13 cellular contexts compared by ENCODE assay signal in the genomic region with DNA sequence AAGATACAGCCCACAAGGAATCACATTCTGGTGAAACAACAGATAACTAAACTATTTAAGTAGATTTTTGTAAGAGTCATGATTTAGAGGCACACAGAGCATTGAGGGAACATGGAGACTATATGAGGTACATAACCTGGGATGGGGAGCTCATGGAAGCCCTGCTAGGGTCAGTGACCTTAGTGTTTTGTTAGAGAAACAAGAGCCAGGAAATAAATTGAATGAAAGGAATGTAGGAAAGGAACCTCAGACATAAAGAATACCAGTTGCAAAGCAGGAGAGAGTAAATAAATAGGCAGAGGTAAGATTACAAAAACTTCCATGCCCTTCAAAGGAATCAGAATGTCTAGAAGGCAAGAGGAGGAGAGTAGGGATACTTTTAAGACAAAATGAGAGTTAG.
DNase-seq lines count a peak whose midpoint lies in the region; ATAC-seq and TF ChIP-seq lines count a peak whose summit lies in the region.
"Had no signal": no experiment of that assay in that cellular context is flagged by ENCODE, and none has a peak within 500 bp of the region (broad histone marks: within the 10 kb centered on the region; RNA-seq: fewer than 3 reads in every experiment).

No MANE protein-coding gene starts in this region.

- POLR2A ChIA-PET in WTC11 (lab: Charles Lee), result no interaction called here

- no peak overlapping the region for H2BK5ac ChIP-seq in H9 (ENCODE audit: insufficient read length, low read length)

- no peak for TF ChIP-seq CTCF in H9 (conservative IDR thresholded peaks at IDR 0.05)
- no peak for TF ChIP-seq CTCF in WTC11 (IDR thresholded peaks at IDR 0.05)
- TF ChIP-seq CTCF in mesothelial cell of epicardium (IDR thresholded peaks at IDR 0.05; ENCODE audit: unreplicated experiment), result no peak

- H3K27ac ChIP-seq in H9 (ENCODE audit: insufficient read length, low read depth, low read length), result no peak overlapping the region

- no peaks in the 10 kb centered on the region for H3K23me2 ChIP-seq in H9 (ENCODE audit: insufficient read length, low read depth, low read length, poor library complexity, severe bottlenecking)

- H3K9ac ChIP-seq in H9 (ENCODE audit: extremely low read depth, insufficient read length, low read length), result no peak overlapping the region

- no peaks in the 10 kb centered on the region; the same call in 1 of the 2 replicates for H3K4me1 ChIP-seq in H9 (ENCODE audit: insufficient read depth, low read length)
- H3K4me1 ChIP-seq: Caco-2, HAP-1 had no signal

- H3K9me3 ChIP-seq in H9 (ENCODE audit: control insufficient read depth, low read depth, low read length), result no peaks in the 10 kb centered on the region
- H3K9me3 ChIP-seq: Caco-2, HAP-1 had no signal

- H3K9me3 Mint-ChIP-seq in H9, result no peaks in the 10 kb centered on the region
- H3K9me3 Mint-ChIP-seq in WTC11, result peaks cover 27% of the 10 kb centered on the region
- H3K9me3 Mint-ChIP-seq in mesothelial cell of epicardium, result peaks cover 3% of the 10 kb centered on the region

- no peak overlapping the region for H2BK120ac ChIP-seq in H9 (ENCODE audit: low read depth, low read length, poor library complexity, severe bottlenecking)

- H3K27ac Mint-ChIP-seq in H9 (0 out of 7 replicates have a peak overlapping the region, but pooled peaks of 1 of the 3 experiments have one; percentile 16), WTC11 (no peak overlapping the region; the same call in 1 of the 2 replicates), mesothelial cell of epicardium (no peak overlapping the region)
- H3K27ac Mint-ChIP-seq: CD4-positive, alpha-beta memory T cell; HFFc6 had no signal

- H3K4me3 Mint-ChIP-seq in H9, result no peak overlapping the region
- H3K4me3 Mint-ChIP-seq in WTC11, result no peak overlapping the region
- no peak overlapping the region for H3K4me3 Mint-ChIP-seq in mesothelial cell of epicardium
- H3K4me3 Mint-ChIP-seq: CD4-positive, alpha-beta memory T cell; HFFc6 had no signal

- no peaks in the 10 kb centered on the region for H4K20me1 ChIP-seq in H9 (ENCODE audit: control insufficient read depth, insufficient read depth, insufficient read length)

- CTCF ChIA-PET in WTC11 (lab: Charles Lee), result no interaction called here

- no peak overlapping the region for H2BK15ac ChIP-seq in H9 (ENCODE audit: low read depth, low read length)

- H3K79me1 ChIP-seq in H9 (ENCODE audit: insufficient read depth, low read depth, low read length, poor library complexity, severe bottlenecking), result no peaks in the 10 kb centered on the region

- peaks cover 6 to 11% of the 10 kb centered on the region in 2 experiments for H3K4me1 Mint-ChIP-seq in H9
- H3K4me1 Mint-ChIP-seq in WTC11, result peaks cover 18% of the 10 kb centered on the region
- no peaks in the 10 kb centered on the region for H3K4me1 Mint-ChIP-seq in mesothelial cell of epicardium
- H3K4me1 Mint-ChIP-seq: CD4-positive, alpha-beta memory T cell had no signal

- no peaks in the 10 kb centered on the region for H3K79me2 ChIP-seq in H9 (ENCODE audit: insufficient read depth, low read length)

- no peak overlapping the region for H3K14ac ChIP-seq in H9 (ENCODE audit: insufficient read depth, low read length)

- no peaks in the 10 kb centered on the region for H3K27me3 ChIP-seq in H9 (ENCODE audit: insufficient read depth, low read length)

- no peak overlapping the region for H3K18ac ChIP-seq in H9 (ENCODE audit: insufficient read length, low read depth, low read length)

- H3K36me3 Mint-ChIP-seq in H9 (ENCODE audit: insufficient read depth in 1 of 3, low read depth in 3 of 3) (no peaks in the 10 kb centered on the region; a peak in 1 of 7 replicates), WTC11 (no peaks in the 10 kb centered on the region), mesothelial cell of epicardium (no peaks in the 10 kb centered on the region)
- H3K36me3 Mint-ChIP-seq: CD4-positive, alpha-beta memory T cell had no signal

- H4K5ac ChIP-seq in H9 (ENCODE audit: insufficient read length, low read depth, low read length), result no peak overlapping the region

- H3K4me2 ChIP-seq in H9 (ENCODE audit: insufficient read depth, insufficient read length, low read length), result no peak overlapping the region

- no peak overlapping the region for H2AK5ac ChIP-seq in H9 (ENCODE audit: insufficient read length, low read length)

- H3K27me3 Mint-ChIP-seq in H9 (ENCODE audit: low read depth), result no peaks in the 10 kb centered on the region; the same call in 1 of the 2 replicates
- H3K27me3 Mint-ChIP-seq in WTC11 (ENCODE audit: low read depth), result no peaks in the 10 kb centered on the region
- no peaks in the 10 kb centered on the region for H3K27me3 Mint-ChIP-seq in mesothelial cell of epicardium (ENCODE audit: low read depth)
- H3K27me3 Mint-ChIP-seq: CD4-positive, alpha-beta memory T cell had no signal

- no peak overlapping the region for H3T11ph ChIP-seq in H9 (ENCODE audit: low read length)

- H2BK20ac ChIP-seq in H9 (ENCODE audit: low read depth, low read length, poor library complexity, severe bottlenecking), result no peak overlapping the region

- peak; percentile 58 for ATAC-seq in WTC11
- no peak for ATAC-seq in HG03342 (IDR thresholded peaks at IDR 0.05; ENCODE audit: unreplicated experiment)

- H4K91ac ChIP-seq in H9 (ENCODE audit: insufficient read length, low read depth, low read length), result no peak overlapping the region

- H3K23ac ChIP-seq in H9 (ENCODE audit: insufficient read length, low read depth, low read length), result no peak overlapping the region

- no peak overlapping the region for H3K56ac ChIP-seq in H9 (ENCODE audit: insufficient read length, low read depth, low read length)

- peak overlapping the region; percentile 22 for H2AFZ ChIP-seq in H9 (ENCODE audit: low read length)

- DNase-seq in H9 (no peak), WTC11 (ENCODE audit: low spot score) (no peak), left kidney (ENCODE audit: low read depth, low spot score) (peak; percentile 79), mesothelial cell of epicardium (ENCODE audit: low spot score in 2 of 2, unreplicated experiment in 2 of 2) (no peak), SW 1271 (lab: John Stamatoyannopoulos, UW) (no peak)
- DNase-seq: C1 segment of cervical spinal cord; Caco-2; CD4-positive, alpha-beta memory T cell; DMS153; DND-41; HFFc6 had no signal

- no peak overlapping the region for H4K8ac ChIP-seq in H9 (replicated peaks; ENCODE audit: insufficient read length, low read depth, low read length)

- H2BK12ac ChIP-seq in H9 (ENCODE audit: insufficient read length, low read depth, low read length), result no peak overlapping the region

- no peak overlapping the region for H3K4ac ChIP-seq in H9 (ENCODE audit: low read depth, low read length)

TF ChIP-seq in WTC11, 78 proteins besides CTCF, POLR2A, EP300 and RAD21:
- TF ChIP-seq ZNF396 (CRISPR knock-in tag; IDR thresholded peaks at IDR 0.05; ENCODE audit: borderline replicate concordance) (no peak), ZMAT4 (CRISPR knock-in tag; IDR thresholded peaks at IDR 0.05) (no peak), HMGA2 (CRISPR knock-in tag; IDR thresholded peaks at IDR 0.05) (no peak)
- TF ChIP-seq, protein P1, sequence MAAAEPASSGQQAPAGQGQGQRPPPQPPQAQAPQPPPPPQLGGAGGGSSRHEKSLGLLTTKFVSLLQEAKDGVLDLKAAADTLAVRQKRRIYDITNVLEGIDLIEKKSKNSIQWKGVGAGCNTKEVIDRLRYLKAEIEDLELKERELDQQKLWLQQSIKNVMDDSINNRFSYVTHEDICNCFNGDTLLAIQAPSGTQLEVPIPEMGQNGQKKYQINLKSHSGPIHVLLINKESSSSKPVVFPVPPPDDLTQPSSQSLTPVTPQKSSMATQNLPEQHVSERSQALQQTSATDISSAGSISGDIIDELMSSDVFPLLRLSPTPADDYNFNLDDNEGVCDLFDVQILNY (CRISPR knock-in tag; IDR thresholded peaks at IDR 0.05), result no peak
TF ChIP-seq in WTC11: peak in this region for 0.
